In genomic region chr6:132391391-132392291, GRCh38 we compare ENCODE assay signal across 11 cellular contexts. TPM values are rescaled to one million over a fixed set of nuclear protein-coding genes. Genes with fewer than 3 reads are reported as not detected.
DNase-seq lines count a peak whose midpoint lies in the region; ATAC-seq and TF ChIP-seq lines count a peak whose summit lies in the region.
"Had no signal": no experiment of that assay in that cellular context is flagged by ENCODE, and none has a peak within 500 bp of the region (broad histone marks: within the 10 kb centered on the region; RNA-seq: fewer than 3 reads in every experiment).

No MANE protein-coding gene starts in this region.

- in situ Hi-C loops in SK-MEL-5 (cut with HindIII; ENCODE audit: low pct_unique_long_range_greater_than_20kb, low sequenced_read_pairs) = no loop called here

- H3K9me3 Mint-ChIP-seq in stimulated activated naive CD8-positive, alpha-beta T cell treated with anti-CD3 and anti-CD28 coated beads, Interleukin-15, amount 100 ng/mL, for 72 hours = peaks cover 18 to 25% of the 10 kb centered on the region in 2 donors

- H2BK5ac ChIP-seq in neuronal stem cell (ENCODE audit: low read length) = no peak overlapping the region

- H3K18ac ChIP-seq in neuronal stem cell (ENCODE audit: low read length) = no peak overlapping the region

- no peak overlapping the region for H4K91ac ChIP-seq in neuronal stem cell (ENCODE audit: low read depth, low read length, poor library complexity)

- peak; percentile 75 for DNase-seq in BJ (ENCODE audit: low read depth)
- DNase-seq in SK-MEL-5 (ENCODE audit: low read depth, low spot score) = peak; percentile 47
- peak; percentile 93 to 95 for DNase-seq in foreskin fibroblast
- DNase-seq in neuronal stem cell (ENCODE audit: low spot score) = peak; percentile 9
- DNase-seq in head of caudate nucleus = no peak
- DNase-seq in SW480 (ENCODE audit: low spot score) = no peak
- DNase-seq in stimulated activated naive CD8-positive, alpha-beta T cell treated with anti-CD3 and anti-CD28 coated beads, Interleukin-15, amount 100 ng/mL, for 72 hours = no peak
- DNase-seq: DND-41; erythroblast; stimulated activated CD4-positive, alpha-beta T cell treated with anti-CD3 and anti-CD28 coated beads, Interleukin-15, amount 100 ng/mL, for 24 hours had no signal

- intact Hi-C loops in head of caudate nucleus (cut with DNase I) = no loop called here

- no peak overlapping the region for H4K8ac ChIP-seq in neuronal stem cell (ENCODE audit: low read depth, low read length)

- no peak overlapping the region for H3K14ac ChIP-seq in neuronal stem cell (ENCODE audit: low read length)

- no peak overlapping the region for H2BK15ac ChIP-seq in neuronal stem cell (ENCODE audit: low read length)

- peak overlapping the region; percentile 52 for H2AFZ ChIP-seq in neuronal stem cell (ENCODE audit: low read length)

- H3K4me2 ChIP-seq in neuronal stem cell (ENCODE audit: insufficient read depth, low read length, poor library complexity, severe bottlenecking) = peak overlapping the region; percentile 34

- no peak overlapping the region for H3K9ac ChIP-seq in neuronal stem cell (ENCODE audit: low read depth, low read length, poor library complexity)

- H3K4me3 ChIP-seq in BJ (ENCODE audit: low read depth, low read length) = 0 out of 2 replicates have a peak overlapping the region, but pooled peaks have one; percentile 10
- H3K4me3 ChIP-seq in foreskin fibroblast (ENCODE audit: low read depth in 1 of 2, low read length in 2 of 2) = peak overlapping the region; percentile 29 to 42
- no peak overlapping the region for H3K4me3 ChIP-seq in neuronal stem cell (ENCODE audit: low read length in 2 of 2)

- H3K4me1 ChIP-seq in neuronal stem cell (ENCODE audit: control insufficient read depth in 2 of 2, insufficient read depth in 1 of 2, low read depth in 1 of 2, low read length in 2 of 2) = peaks cover 5 to 9% of the 10 kb centered on the region in 2 donors

- H3K36me3 ChIP-seq in BJ (ENCODE audit: control insufficient read depth, insufficient read depth, low read length) = no peaks in the 10 kb centered on the region
- H3K36me3 ChIP-seq in neuronal stem cell (replicated peaks in 1 of 2; ENCODE audit: control insufficient read depth in 2 of 2, insufficient read depth in 2 of 2, low read length in 2 of 2) = peaks cover 0 to 1% of the 10 kb centered on the region in 2 donors

- no peak overlapping the region for H3K23ac ChIP-seq in neuronal stem cell (ENCODE audit: low read depth, low read length, poor library complexity)

- peak overlapping the region; percentile 21 for H3K27ac ChIP-seq in neuronal stem cell (replicated peaks; ENCODE audit: low read length)

- H2BK120ac ChIP-seq in neuronal stem cell (ENCODE audit: low read depth, low read length) = no peak overlapping the region

- H3K4me3 Mint-ChIP-seq in stimulated activated naive CD8-positive, alpha-beta T cell treated with anti-CD3 and anti-CD28 coated beads, Interleukin-15, amount 100 ng/mL, for 72 hours = no peak overlapping the region

- no peak overlapping the region for H2BK12ac ChIP-seq in neuronal stem cell (ENCODE audit: low read length)

- peaks cover 0 to 3% of the 10 kb centered on the region in 2 donors for H3K9me3 ChIP-seq in neuronal stem cell (replicated peaks in 1 of 2; ENCODE audit: control insufficient read depth in 2 of 2, insufficient read depth in 1 of 2, low read depth in 1 of 2, low read length in 2 of 2)

- peaks cover 52% of the 10 kb centered on the region for H3K27me3 Mint-ChIP-seq in stimulated activated naive CD8-positive, alpha-beta T cell treated with anti-CD3 and anti-CD28 coated beads, Interleukin-15, amount 100 ng/mL, for 72 hours

- POLR2A ChIA-PET in BJ (lab: Charles Lee) = interaction anchor here (0.6 kb wide), 1 partner anchor 8 kb away, joined by 3 read pairs; no protein-coding TSS in a partner anchor

- H3K4ac ChIP-seq in neuronal stem cell (ENCODE audit: low read length) = no peak overlapping the region

- no peaks in the 10 kb centered on the region for H3K4me1 Mint-ChIP-seq in stimulated activated naive CD8-positive, alpha-beta T cell treated with anti-CD3 and anti-CD28 coated beads, Interleukin-15, amount 100 ng/mL, for 72 hours

- H2AK5ac ChIP-seq in neuronal stem cell (ENCODE audit: low read depth, low read length) = no peak overlapping the region

- H3K27ac Mint-ChIP-seq in stimulated activated naive CD8-positive, alpha-beta T cell treated with anti-CD3 and anti-CD28 coated beads, Interleukin-15, amount 100 ng/mL, for 72 hours = no peak overlapping the region

- peaks cover 3% of the 10 kb centered on the region for H3K79me1 ChIP-seq in neuronal stem cell (ENCODE audit: low read depth, low read length)

- H3K27me3 ChIP-seq in BJ (ENCODE audit: control insufficient read depth, insufficient read depth, low read length) (no peaks in the 10 kb centered on the region), neuronal stem cell (ENCODE audit: control insufficient read depth in 3 of 3, insufficient read depth in 3 of 3, low read depth in 1 of 3, low read length in 3 of 3) (no peaks in the 10 kb centered on the region)

- TF ChIP-seq CTCF in BJ (IDR thresholded peaks at IDR 0.05; ENCODE audit: insufficient read depth, low read depth, low read length) (no peak), foreskin fibroblast (IDR thresholded peaks at IDR 0.05; ENCODE audit: low read depth, low read length) (no peak)

- no peak for ATAC-seq in stimulated activated naive CD8-positive, alpha-beta T cell treated with anti-CD3 and anti-CD28 coated beads, Interleukin-15, amount 100 ng/mL, for 72 hours
- no peak for ATAC-seq in GM18867 (IDR thresholded peaks at IDR 0.05; ENCODE audit: unreplicated experiment)

- CTCF ChIA-PET in BJ (lab: Yijun Ruan, JAX) = interaction anchor here (1.6 kb wide), 1 partner anchor 476 kb away, joined by 3 read pairs; no protein-coding TSS in a partner anchor

- WGBS in neuronal stem cell (ENCODE audit: extremely low coverage in 2 of 2, insufficient read length in 2 of 2, insufficient replicate concordance in 1 of 2), 2 donors = no CpG with 5 or more reads among the region's 12 CpGs

RNA-seq across cellular contexts. Expression of gene MOXD1, which starts 9.6 kb away (rescaled TPM):
- polyA plus RNA-seq in BJ (2011; rRNA removed) = 71.3 and 121 TPM in 2 replicates
- 22.3 and 22.8 TPM in 2 replicates for polyA minus RNA-seq in BJ (2011; rRNA and poly(A)+ RNA removed)
- 17.2 and 17.6 TPM in 2 replicates for total RNA-seq in SK-MEL-5 (2014; rRNA removed; shearing (Covaris generic))
- 18.5 and 21.8 TPM in 2 replicates for polyA plus RNA-seq in SK-MEL-5 (2015; cell fraction: cytosol; rRNA removed)
- polyA plus RNA-seq in SK-MEL-5 (2015; cell fraction: nucleus; rRNA removed) = 6.2 and 7.7 TPM in 2 replicates
- polyA plus RNA-seq in neuronal stem cell (2013, experiment 1 of 2) = 2.5 TPM
- 2.4 TPM for polyA plus RNA-seq in neuronal stem cell (2013, experiment 2 of 2)

Comparison
In these comparisons a context has a peak if more than half of its experiments do, and no peak if none do; other contexts are left out.
1. DNase-seq: peak in BJ (single experiment), SK-MEL-5 (single experiment), foreskin fibroblast (2 of 2) and neuronal stem cell (single experiment); none in head of caudate nucleus (0 of 42), SW480 (single experiment) and stimulated activated naive CD8-positive, alpha-beta T cell treated with anti-CD3 and anti-CD28 coated beads, Interleukin-15, amount 100 ng/mL, for 72 hours (0 of 2).
2. H3K4me3 ChIP-seq: peak in BJ (single experiment) and foreskin fibroblast (2 of 2); none in neuronal stem cell (0 of 2).